8 cellular contexts compared by ENCODE assay signal in genomic region chr11:1335811-1336761, GRCh38. TPM values are rescaled to one million over a fixed set of nuclear protein-coding genes. Genes with fewer than 3 reads are reported as not detected.
A peak's percentile ranks its signal among the peaks of the same experiment; 100 is the strongest.
DNase-seq lines count a peak whose midpoint lies in the region; ATAC-seq, FAIRE-seq and TF ChIP-seq lines count a peak whose summit lies in the region.

No MANE protein-coding gene starts in this region.

- H3K9me3 ChIP-seq in ES-I3 (ENCODE audit: control insufficient read depth, insufficient read depth, low read length) (no peaks in the 10 kb centered on the region), lung (ENCODE audit: control insufficient read depth in 2 of 2, insufficient read depth in 1 of 2, low read length in 1 of 2) (no peaks in the 10 kb centered on the region)

- no peaks in the 10 kb centered on the region for H3K4me1 ChIP-seq in ES-I3 (ENCODE audit: insufficient read depth, low read length)
- H3K4me1 ChIP-seq in lung (ENCODE audit: control insufficient read depth in 2 of 2, insufficient read depth in 2 of 2, low read length in 2 of 2) = peaks cover 5 to 7% of the 10 kb centered on the region in 2 donors

- no peak for FAIRE-seq in RCC 7860 (lab: Jason Lieb, UNC)

- H3K9ac ChIP-seq in ES-I3 (ENCODE audit: low read depth, low read length) = peak overlapping the region; percentile 58

- H3K27me3 ChIP-seq in lung (ENCODE audit: control insufficient read depth, insufficient read depth) = no peaks in the 10 kb centered on the region

- H3K27ac ChIP-seq in lung (ENCODE audit: low read depth in 1 of 2, low read length in 1 of 2) = peak overlapping the region in 1 of 2 donors; percentile 75

- WGBS in lung, 2 donors = 1 to 2% methylated on average over 43 to 61 of the region's 66 CpGs

- no peaks in the 10 kb centered on the region for H3K36me3 ChIP-seq in ES-I3 (ENCODE audit: insufficient read depth, low read length)
- no peaks in the 10 kb centered on the region for H3K36me3 ChIP-seq in lung (ENCODE audit: control insufficient read depth in 2 of 2, insufficient read depth in 2 of 2, low read length in 2 of 2)

- H3K4me3 ChIP-seq in lung = peak overlapping the region; percentile 24

- no peak for TF ChIP-seq CTCF in lung (IDR thresholded peaks at IDR 0.05; ENCODE audit: control extremely low read depth, extremely low read depth)

- peak; percentile 60 for ATAC-seq in lung (ENCODE audit: insufficient read depth, low FRiP score)

- DNase-seq in NAMALWA (ENCODE audit: low spot score) (peak; percentile 30), lung (ENCODE audit: low spot score) (peak; percentile 67), NCI-H187 (lab: John Stamatoyannopoulos, UW) (no peak), RCC 7860 (ENCODE audit: low spot score) (no peak)
- DNase-seq in activated CD4-positive, alpha-beta T cell treated with anti-CD3 and anti-CD28 coated beads, Interleukin-2, amount 50 U/mL, for 24 hours (ENCODE audit: low read depth in 1 of 2, low spot score in 1 of 2) = peak; percentile 33 to 40
- peak; percentile 53 for DNase-seq in effector CD8-positive, alpha-beta T cell (lab: John Stamatoyannopoulos, UW)
- DNase-seq in stimulated activated CD8-positive, alpha-beta memory T cell treated with anti-CD3 and anti-CD28 coated beads, Interleukin-12 subunit alpha, Interleukin-12 subunit beta, amount 100 ng/mL, for 4 hours (ENCODE audit: low read depth) = peak; percentile 33

RNA-seq across cellular contexts. Expression of gene TOLLIP, which starts 26.7 kb away (rescaled TPM):
- 10 to 100 TPM; 26.9 to 79.4 TPM for total RNA-seq in lung
- polyA plus RNA-seq in lung = 10 to 100 TPM; 39.2 to 47.7 TPM

RNA-seq across cellular contexts. Expression of gene BRSK2, which starts 53.6 kb away (rescaled TPM):
- under 1 TPM; 0.51 to 0.52 TPM for total RNA-seq in lung
- polyA plus RNA-seq in lung = under 1 TPM; 0.35 to 0.56 TPM

Comparison
In these comparisons a context has a peak if more than half of its experiments do, and no peak if none do; other contexts are left out.
1. DNase-seq: peak in NAMALWA (single experiment), activated CD4-positive, alpha-beta T cell treated with anti-CD3 and anti-CD28 coated beads, Interleukin-2, amount 50 U/mL, for 24 hours (2 of 2), effector CD8-positive, alpha-beta T cell (single experiment), lung (single experiment) and stimulated activated CD8-positive, alpha-beta memory T cell treated with anti-CD3 and anti-CD28 coated beads, Interleukin-12 subunit alpha, Interleukin-12 subunit beta, amount 100 ng/mL, for 4 hours (single experiment); none in NCI-H187 (0 of 2) and RCC 7860 (single experiment).